In genomic region chr19:34953092-34953491, GRCh38 we compare ENCODE assay signal across 1 cellular context.
TF ChIP-seq lines count a peak whose summit lies in the region.

No MANE protein-coding gene starts in this region.

TF ChIP-seq in K562, 482 proteins besides CTCF, POLR2A, EP300 and RAD21 (continued from another document and continues in another):
- peak in 1 of 2 experiments; percentile 73; a peak in 1 of 3 replicates for TF ChIP-seq CBX3 (IDR thresholded peaks at IDR 0.05; ENCODE audit: borderline replicate concordance in 1 of 2, low read length in 2 of 2)
- no peak for TF ChIP-seq TCF15 (CRISPR knock-in tag; IDR thresholded peaks at IDR 0.05)
- no peak for TF ChIP-seq ZNF584 (CRISPR knock-in tag; IDR thresholded peaks at IDR 0.05; ENCODE audit: low read depth)
- TF ChIP-seq HDAC3 (IDR thresholded peaks at IDR 0.05; ENCODE audit: borderline replicate concordance, partially characterized antibody): no peak
- no peak for TF ChIP-seq HNRNPH1 (optimal IDR thresholded peaks at IDR 0.05; ENCODE audit: low read depth, low read length)
- no peak for TF ChIP-seq ZNF695 (CRISPR knock-in tag; IDR thresholded peaks at IDR 0.05)
- no peak for TF ChIP-seq ZNF57 (CRISPR knock-in tag; IDR thresholded peaks at IDR 0.05)
- TF ChIP-seq ZFPM2 (CRISPR knock-in tag; IDR thresholded peaks at IDR 0.05): no peak
- TF ChIP-seq JUNB (CRISPR knock-in tag; conservative IDR thresholded peaks at IDR 0.05): no peak
- TF ChIP-seq ARID3B (CRISPR knock-in tag; IDR thresholded peaks at IDR 0.05; ENCODE audit: borderline replicate concordance): no peak
- no peak for TF ChIP-seq MBD1 (CRISPR knock-in tag; IDR thresholded peaks at IDR 0.05)
- TF ChIP-seq FOXA1 (IDR thresholded peaks at IDR 0.05; ENCODE audit: borderline replicate concordance): no peak
- no peak for TF ChIP-seq ZFP1 (CRISPR knock-in tag; IDR thresholded peaks at IDR 0.05)
- TF ChIP-seq TAF15 (IDR thresholded peaks at IDR 0.05; ENCODE audit: low read depth, low read length): no peak
- no peak for TF ChIP-seq MEF2A (IDR thresholded peaks at IDR 0.05; ENCODE audit: control insufficient read depth, low read depth, low read length)
- no peak for TF ChIP-seq CHD2 (IDR thresholded peaks at IDR 0.05; ENCODE audit: low read depth, low read length)
- no peak for TF ChIP-seq ZNF436 (CRISPR knock-in tag; IDR thresholded peaks at IDR 0.05)
- no peak for TF ChIP-seq TEAD1 (CRISPR knock-in tag; IDR thresholded peaks at IDR 0.05)
- no peak for TF ChIP-seq RBM34 (IDR thresholded peaks at IDR 0.05; ENCODE audit: borderline replicate concordance, insufficient read depth, low read length)
- no peak for TF ChIP-seq ETV1 (tag; conservative IDR thresholded peaks at IDR 0.05; ENCODE audit: low read depth)
- TF ChIP-seq XRCC5 (IDR thresholded peaks at IDR 0.05; ENCODE audit: low read depth, low read length): no peak
- no peak for TF ChIP-seq RERE (CRISPR knock-in tag; IDR thresholded peaks at IDR 0.05; ENCODE audit: borderline replicate concordance)
- TF ChIP-seq PCBP1 (IDR thresholded peaks at IDR 0.05; ENCODE audit: low read depth, low read length, poor library complexity, severe bottlenecking): no peak
- TF ChIP-seq TARDBP (IDR thresholded peaks at IDR 0.05): no peak
- TF ChIP-seq HMBOX1 (IDR thresholded peaks at IDR 0.05): no peak
- TF ChIP-seq CBFB (CRISPR knock-in tag; IDR thresholded peaks at IDR 0.05): no peak
- peak; percentile 77; the same call in 1 of the 2 replicates for TF ChIP-seq ZNF445 (CRISPR knock-in tag; IDR thresholded peaks at IDR 0.05; ENCODE audit: low read depth)
- no peak for TF ChIP-seq DEAF1 (CRISPR knock-in tag; IDR thresholded peaks at IDR 0.05)
- TF ChIP-seq STAG1 (CRISPR knock-in tag; IDR thresholded peaks at IDR 0.05; ENCODE audit: borderline replicate concordance): no peak
- no peak for TF ChIP-seq ZNF444 (CRISPR knock-in tag; IDR thresholded peaks at IDR 0.05)
- TF ChIP-seq TRIM28 (IDR thresholded peaks at IDR 0.05): peak; percentile 67
- TF ChIP-seq TRIM24 (IDR thresholded peaks at IDR 0.05): peak in 1 of 2 experiments; percentile 27; a peak in 1 of 4 replicates
- no peak for TF ChIP-seq NR0B1 (IDR thresholded peaks at IDR 0.05; ENCODE audit: partially characterized antibody)
- no peak for TF ChIP-seq SUPT5H (IDR thresholded peaks at IDR 0.05)
- no peak for TF ChIP-seq ATF3 (IDR thresholded peaks at IDR 0.05)
- no peak for TF ChIP-seq ATF3 (CRISPR knock-in tag; conservative IDR thresholded peaks at IDR 0.05)
- no peak for TF ChIP-seq ZNF407 (IDR thresholded peaks at IDR 0.05; ENCODE audit: low read depth)
- no peak for TF ChIP-seq SREBF1 (IDR thresholded peaks at IDR 0.05; ENCODE audit: borderline replicate concordance, low read depth, low read length)
